In genomic region chr1:11804666-11805453, GRCh38 we compare ENCODE assay signal across 8 cellular contexts. TPM values are rescaled to one million over a fixed set of nuclear protein-coding genes. Genes with fewer than 3 reads are reported as not detected.
DNase-seq lines count a peak whose midpoint lies in the region; TF ChIP-seq lines count a peak whose summit lies in the region.

No MANE protein-coding gene starts in this region.

- H3K4me3 Mint-ChIP-seq in activated CD4-positive, alpha-beta memory T cell treated with anti-CD3 and anti-CD28 coated beads, Interleukin-2, amount 10 ng/mL, durations not matched to agents 7 days and 5 days: peak overlapping the region; percentile 96

- H3K27me3 ChIP-seq in GM06990 (replicated peaks; ENCODE audit: control insufficient read depth, insufficient read depth, low read length) (no peaks in the 10 kb centered on the region), neuron (ENCODE audit: insufficient read depth, low read length) (no peaks in the 10 kb centered on the region)

- H3K36me3 Mint-ChIP-seq in activated CD4-positive, alpha-beta memory T cell treated with anti-CD3 and anti-CD28 coated beads, Interleukin-2, amount 10 ng/mL, durations not matched to agents 7 days and 5 days (ENCODE audit: low read depth): peaks cover 38% of the 10 kb centered on the region

- peaks cover 49% of the 10 kb centered on the region for H3K4me1 ChIP-seq in neuron (ENCODE audit: insufficient read depth, low read length)

- peak overlapping the region; percentile 92 for H3K4me3 ChIP-seq in GM06990 (replicated peaks; ENCODE audit: low read depth, low read length)
- H3K4me3 ChIP-seq in fibroblast of mammary gland (ENCODE audit: control insufficient read depth, low read depth, low read length): peak overlapping the region; percentile 64
- H3K4me3 ChIP-seq in neuron (ENCODE audit: low read length): peak overlapping the region; percentile 78

- TF ChIP-seq CTCF in GM06990 (IDR thresholded peaks at IDR 0.05; ENCODE audit: insufficient read depth, low read length, poor library complexity, severe bottlenecking) (no peak), fibroblast of mammary gland (conservative IDR thresholded peaks at IDR 0.05; ENCODE audit: control insufficient read depth, insufficient read depth, low read depth, low read length) (no peak), GM13977 (IDR thresholded peaks at IDR 0.05; ENCODE audit: extremely low read depth, insufficient read depth, missing control alignments) (no peak)

- peak overlapping the region; percentile 61 for H3K27ac Mint-ChIP-seq in activated CD4-positive, alpha-beta memory T cell treated with anti-CD3 and anti-CD28 coated beads, Interleukin-2, amount 10 ng/mL, durations not matched to agents 7 days and 5 days

- POLR2A ChIA-PET in activated CD4-positive, alpha-beta memory T cell treated with anti-CD3 and anti-CD28 coated beads, Interleukin-2, amount 10 ng/mL, durations not matched to agents 7 days and 5 days (lab: Charles Lee): interaction anchor here (4.9 kb wide), 1 partner anchor 104 kb away, joined by 52 read pairs; no protein-coding TSS in a partner anchor

- peak overlapping the region; percentile 1 for H2AFZ ChIP-seq in neuron (ENCODE audit: low read depth, low read length)

- H3K9me3 ChIP-seq in neuron (ENCODE audit: low read length): no peaks in the 10 kb centered on the region

- H3K36me3 ChIP-seq in GM06990 (ENCODE audit: control insufficient read depth, insufficient read depth, low read length) (peaks cover 12% of the 10 kb centered on the region), neuron (ENCODE audit: insufficient read depth, low read length) (peaks cover 44% of the 10 kb centered on the region)

- H3K4me1 Mint-ChIP-seq in activated CD4-positive, alpha-beta memory T cell treated with anti-CD3 and anti-CD28 coated beads, Interleukin-2, amount 10 ng/mL, durations not matched to agents 7 days and 5 days: peaks cover 70% of the 10 kb centered on the region

- CTCF ChIA-PET in activated CD4-positive, alpha-beta memory T cell treated with anti-CD3 and anti-CD28 coated beads, Interleukin-2, amount 10 ng/mL, durations not matched to agents 7 days and 5 days (lab: Charles Lee): no interaction called here

- in situ Hi-C loops in GM13977 (cut with MboI; ENCODE audit: low pct_unique_long_range_greater_than_20kb, low sequenced_read_pairs, unreplicated experiment): no loop called here

- no peaks in the 10 kb centered on the region for H3K9me3 Mint-ChIP-seq in activated CD4-positive, alpha-beta memory T cell treated with anti-CD3 and anti-CD28 coated beads, Interleukin-2, amount 10 ng/mL, durations not matched to agents 7 days and 5 days

- DNase-seq in GM06990 (ENCODE audit: extremely low read depth, insufficient read length): no peak
- peak; percentile 8 for DNase-seq in NCI-H146 treated with DMSO at 0.1 percent for 48 hours (lab: John Stamatoyannopoulos, UW; ENCODE audit: unreplicated experiment)
- peak; percentile 20 for DNase-seq in activated CD4-positive, alpha-beta memory T cell treated with anti-CD3 and anti-CD28 coated beads, Interleukin-2, amount 10 ng/mL, durations not matched to agents 7 days and 5 days
- peak; percentile 68 for DNase-seq in fibroblast of mammary gland (ENCODE audit: low read depth)
- no peak for DNase-seq in SK-N-DZ (ENCODE audit: low spot score)
- DNase-seq in iPS-NIHi11 (ENCODE audit: low spot score): no peak
- DNase-seq in GM13977 (ENCODE audit: low spot score): no peak

- H3K27me3 Mint-ChIP-seq in activated CD4-positive, alpha-beta memory T cell treated with anti-CD3 and anti-CD28 coated beads, Interleukin-2, amount 10 ng/mL, durations not matched to agents 7 days and 5 days: no peaks in the 10 kb centered on the region

RNA-seq across cellular contexts. Expression of gene MTHFR, which starts 0.9 kb away (rescaled TPM):
- 10 to 100 TPM; 29.4 to 32.2 TPM for total RNA-seq in activated CD4-positive, alpha-beta memory T cell treated with anti-CD3 and anti-CD28 coated beads, Interleukin-2, amount 10 ng/mL, durations not matched to agents 7 days and 5 days
- 1.4 and 3.6 TPM in 2 replicates for polyA plus RNA-seq in SK-N-DZ (2014; cell fraction: cytosol; rRNA removed)
- polyA plus RNA-seq in SK-N-DZ (2014; cell fraction: nucleus; rRNA removed): 4.4 and 8.1 TPM in 2 replicates

RNA-seq across cellular contexts. Expression of gene CLCN6, which starts 1.1 kb away (rescaled TPM):
- 10 to 100 TPM; 18.8 to 19.5 TPM for total RNA-seq in activated CD4-positive, alpha-beta memory T cell treated with anti-CD3 and anti-CD28 coated beads, Interleukin-2, amount 10 ng/mL, durations not matched to agents 7 days and 5 days
- 11.0 and 17.0 TPM in 2 replicates for polyA plus RNA-seq in SK-N-DZ (2014; cell fraction: cytosol; rRNA removed)
- 22.8 and 55.1 TPM in 2 replicates for polyA plus RNA-seq in SK-N-DZ (2014; cell fraction: nucleus; rRNA removed)

RNA-seq across cellular contexts. Expression of gene NPPA, which starts 42.7 kb away (rescaled TPM):
- total RNA-seq in activated CD4-positive, alpha-beta memory T cell treated with anti-CD3 and anti-CD28 coated beads, Interleukin-2, amount 10 ng/mL, durations not matched to agents 7 days and 5 days: not detected
- not detected in 2 replicates for polyA plus RNA-seq in SK-N-DZ (2014; cell fraction: cytosol; rRNA removed)
- not detected in 2 replicates for polyA plus RNA-seq in SK-N-DZ (2014; cell fraction: nucleus; rRNA removed)

RNA-seq across cellular contexts. Expression of gene C1orf167, which starts 42.9 kb away (rescaled TPM):
- under 1 TPM in 1 of 2 experiments, not detected in 1; 0.25 TPM for total RNA-seq in activated CD4-positive, alpha-beta memory T cell treated with anti-CD3 and anti-CD28 coated beads, Interleukin-2, amount 10 ng/mL, durations not matched to agents 7 days and 5 days
- polyA plus RNA-seq in SK-N-DZ (2014; cell fraction: cytosol; rRNA removed): not detected in 2 replicates
- polyA plus RNA-seq in SK-N-DZ (2014; cell fraction: nucleus; rRNA removed): not detected in 2 replicates

RNA-seq across cellular contexts. Expression of gene NPPB, which starts 53.9 kb away (rescaled TPM):
- not detected for total RNA-seq in activated CD4-positive, alpha-beta memory T cell treated with anti-CD3 and anti-CD28 coated beads, Interleukin-2, amount 10 ng/mL, durations not matched to agents 7 days and 5 days
- not detected in 2 replicates for polyA plus RNA-seq in SK-N-DZ (2014; cell fraction: cytosol; rRNA removed)
- not detected in 2 replicates for polyA plus RNA-seq in SK-N-DZ (2014; cell fraction: nucleus; rRNA removed)

Comparison
In these comparisons a context has a peak if more than half of its experiments do, and no peak if none do; other contexts are left out.
1. DNase-seq: peak in NCI-H146 treated with DMSO at 0.1 percent for 48 hours (single experiment), activated CD4-positive, alpha-beta memory T cell treated with anti-CD3 and anti-CD28 coated beads, Interleukin-2, amount 10 ng/mL, durations not matched to agents 7 days and 5 days (single experiment) and fibroblast of mammary gland (single experiment); none in GM06990 (single experiment), SK-N-DZ (single experiment), iPS-NIHi11 (single experiment) and GM13977 (single experiment).
2. Peak in every context shown above with its lines, with median percentiles within 50 percentile points of each other: H3K4me3 ChIP-seq.